In genomic region chr20:54207743-54208491, GRCh38 we compare ENCODE assay signal across 1 cellular context.
TF ChIP-seq lines count a peak whose summit lies in the region.

PFDN4 (plus strand) TSS chr20:54208087; CDS start chr20:54208101, 14 bp downstream.

TF ChIP-seq in K562, 482 proteins besides CTCF, POLR2A, EP300 and RAD21 (continued from another document and continues in another):
- TF ChIP-seq RREB1 (CRISPR knock-in tag; IDR thresholded peaks at IDR 0.05), result no peak
- no peak for TF ChIP-seq ZNF717 (CRISPR knock-in tag; IDR thresholded peaks at IDR 0.05)
- no peak for TF ChIP-seq THRAP3 (IDR thresholded peaks at IDR 0.05; ENCODE audit: borderline replicate concordance)
- no peak for TF ChIP-seq ZNF778 (CRISPR knock-in tag; IDR thresholded peaks at IDR 0.05)
- TF ChIP-seq STAT5B (CRISPR knock-in tag; IDR thresholded peaks at IDR 0.05), result no peak
- no peak for TF ChIP-seq HNRNPLL (IDR thresholded peaks at IDR 0.05; ENCODE audit: low read depth, low read length, poor library complexity, severe bottlenecking)
- peak; percentile 93 for TF ChIP-seq DNMT1 (IDR thresholded peaks at IDR 0.05)
- TF ChIP-seq MECOM (CRISPR knock-in tag; IDR thresholded peaks at IDR 0.05), result no peak
- TF ChIP-seq HDGF (IDR thresholded peaks at IDR 0.05), result no peak
- no peak for TF ChIP-seq CCAR2 (IDR thresholded peaks at IDR 0.05; ENCODE audit: low read depth, low read length)
- TF ChIP-seq TAF9B (IDR thresholded peaks at IDR 0.05; ENCODE audit: partially characterized antibody), result peak; percentile 90
- TF ChIP-seq PPARD (CRISPR knock-in tag; IDR thresholded peaks at IDR 0.05), result no peak
- TF ChIP-seq HDAC6 (IDR thresholded peaks at IDR 0.05; ENCODE audit: low read depth, low read length), result no peak
- TF ChIP-seq ZNF592 (IDR thresholded peaks at IDR 0.05), result no peak
- TF ChIP-seq MXI1 (IDR thresholded peaks at IDR 0.05; ENCODE audit: low read depth, low read length), result peak; percentile 63; the same call in 1 of the 2 replicates
- TF ChIP-seq EGR1 (conservative IDR thresholded peaks at IDR 0.05), result peak; percentile 82
- peak; percentile 94 for TF ChIP-seq TOE1 (IDR thresholded peaks at IDR 0.05; ENCODE audit: borderline replicate concordance)
- TF ChIP-seq TOE1 (CRISPR knock-in tag; IDR thresholded peaks at IDR 0.05; ENCODE audit: borderline replicate concordance, low read depth), result no peak
- no peak for TF ChIP-seq BRF1 (IDR thresholded peaks at IDR 0.05; ENCODE audit: borderline replicate concordance, extremely low read depth, insufficient read length)
- peak; percentile 75 to 84; a peak in 2 of 4 replicates for TF ChIP-seq SIN3A (IDR thresholded peaks at IDR 0.05; ENCODE audit: borderline replicate concordance in 2 of 2, control insufficient read depth in 1 of 2, low read depth in 2 of 2, low read length in 2 of 2)
- no peak for TF ChIP-seq ZHX1 (conservative IDR thresholded peaks at IDR 0.05; ENCODE audit: low read length)
- no peak for TF ChIP-seq GTF2F1 (IDR thresholded peaks at IDR 0.05; ENCODE audit: low read depth, low read length)
- TF ChIP-seq ADNP (tag; IDR thresholded peaks at IDR 0.05), result no peak
- no peak for TF ChIP-seq BRD9 (IDR thresholded peaks at IDR 0.05; ENCODE audit: low read depth, partially characterized antibody)
- no peak for TF ChIP-seq HNRNPL (IDR thresholded peaks at IDR 0.05; ENCODE audit: low read depth, low read length)
- TF ChIP-seq MED1 (CRISPR knock-in tag; IDR thresholded peaks at IDR 0.05; ENCODE audit: borderline replicate concordance), result no peak
- TF ChIP-seq ZNF707 (CRISPR knock-in tag; conservative IDR thresholded peaks at IDR 0.05), result no peak
- no peak for TF ChIP-seq ZNF239 (CRISPR knock-in tag; IDR thresholded peaks at IDR 0.05)
- TF ChIP-seq CBFA2T2 (conservative IDR thresholded peaks at IDR 0.05), result no peak
- no peak for TF ChIP-seq PURB (CRISPR knock-in tag; IDR thresholded peaks at IDR 0.05; ENCODE audit: low read depth)
- TF ChIP-seq ZNF316 (IDR thresholded peaks at IDR 0.05), result no peak
- TF ChIP-seq ATF6 (CRISPR knock-in tag; IDR thresholded peaks at IDR 0.05), result no peak
- no peak for TF ChIP-seq ZNF263 (CRISPR knock-in tag; IDR thresholded peaks at IDR 0.05; ENCODE audit: borderline replicate concordance)
- no peak for TF ChIP-seq MEIS2 (IDR thresholded peaks at IDR 0.05; ENCODE audit: partially characterized antibody)
- TF ChIP-seq TAL1 (IDR thresholded peaks at IDR 0.05), result no peak
- TF ChIP-seq ZNF24 (IDR thresholded peaks at IDR 0.05), result no peak
- no peak for TF ChIP-seq ZEB2 (IDR thresholded peaks at IDR 0.05)
- no peak for TF ChIP-seq POLR2B (IDR thresholded peaks at IDR 0.05; ENCODE audit: low read depth, partially characterized antibody)
- TF ChIP-seq VEZF1 (CRISPR knock-in tag; IDR thresholded peaks at IDR 0.05), result peak; percentile 53
- no peak for TF ChIP-seq EZH2 (IDR thresholded peaks at IDR 0.05; ENCODE audit: borderline replicate concordance, low read depth, low read length)
- no peak for TF ChIP-seq MAFK (IDR thresholded peaks at IDR 0.05; ENCODE audit: low read length)
- TF ChIP-seq POLR2H (tag; IDR thresholded peaks at IDR 0.05; ENCODE audit: low read depth), result no peak
- peak; percentile 25 for TF ChIP-seq FIP1L1 (IDR thresholded peaks at IDR 0.05; ENCODE audit: low read depth, low read length, poor library complexity, severe bottlenecking)
- no peak for TF ChIP-seq ID3 (CRISPR knock-in tag; IDR thresholded peaks at IDR 0.05)
- TF ChIP-seq ID3 (tag; IDR thresholded peaks at IDR 0.05), result no peak
- TF ChIP-seq ZNF12 (CRISPR knock-in tag; IDR thresholded peaks at IDR 0.05), result no peak
- no peak for TF ChIP-seq CBX1 (IDR thresholded peaks at IDR 0.05; ENCODE audit: low read depth)
- no peak for TF ChIP-seq CEBPZ (IDR thresholded peaks at IDR 0.05; ENCODE audit: borderline replicate concordance, low read depth, low read length)
- TF ChIP-seq PTTG1 (tag; IDR thresholded peaks at IDR 0.05; ENCODE audit: low read depth), result no peak
- peak; percentile 81 for TF ChIP-seq SIN3B (IDR thresholded peaks at IDR 0.05; ENCODE audit: low read depth)
- no peak for TF ChIP-seq NFE2L1 (tag; IDR thresholded peaks at IDR 0.05; ENCODE audit: borderline replicate concordance, low read depth)
